ENCODE assay signal across 23 cellular contexts in the genomic region with DNA sequence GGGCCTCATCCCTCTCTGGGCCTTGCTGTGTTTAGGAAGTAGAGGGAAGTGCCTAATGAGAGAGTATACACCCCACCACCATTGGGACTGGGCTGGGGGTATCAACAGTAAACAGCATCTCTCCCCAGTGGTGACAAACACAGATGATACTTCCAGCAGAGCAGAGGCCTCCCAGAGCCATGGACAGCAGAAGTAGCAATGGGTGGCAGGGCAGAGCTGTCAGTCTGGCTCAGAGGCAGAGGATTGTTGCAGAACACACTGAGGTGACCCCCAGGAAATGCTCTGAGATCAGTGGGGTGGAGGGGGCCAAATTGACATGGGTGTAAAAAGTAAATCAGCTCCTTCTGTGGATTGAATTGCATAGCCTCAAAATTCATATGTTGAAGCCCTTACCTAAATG. TPM values are rescaled to one million over a fixed set of nuclear protein-coding genes. Genes with fewer than 3 reads are reported as not detected.
DNase-seq lines count a peak whose midpoint lies in the region; ATAC-seq and TF ChIP-seq lines count a peak whose summit lies in the region.
"Had no signal": no experiment of that assay in that cellular context is flagged by ENCODE, and none has a peak within 500 bp of the region (broad histone marks: within the 10 kb centered on the region; RNA-seq: fewer than 3 reads in every experiment).

No MANE protein-coding gene starts in this region.

- H3K4me1 Mint-ChIP-seq in CD14-positive monocyte, result no peaks in the 10 kb centered on the region

- ATAC-seq in HG03571 (IDR thresholded peaks at IDR 0.05; ENCODE audit: unreplicated experiment), result no peak
- ATAC-seq in GM21825 (IDR thresholded peaks at IDR 0.05; ENCODE audit: unreplicated experiment), result no peak
- ATAC-seq: Panc1 had no signal

- no peak overlapping the region for H3K4me3 Mint-ChIP-seq in CD14-positive monocyte
- H3K4me3 Mint-ChIP-seq: CD4-positive, alpha-beta T cell; HFFc6 had no signal

- no peaks in the 10 kb centered on the region for H4K20me1 ChIP-seq in Loucy (ENCODE audit: insufficient read depth, low read length, poor library complexity, severe bottlenecking)

- H3K27ac Mint-ChIP-seq in CD14-positive monocyte, result no peak overlapping the region
- H3K27ac Mint-ChIP-seq: CD4-positive, alpha-beta T cell had no signal

- H3K27me3 ChIP-seq in Loucy (ENCODE audit: insufficient read depth, low read length, poor library complexity, severe bottlenecking), result no peaks in the 10 kb centered on the region
- H3K27me3 ChIP-seq in sigmoid colon, result no peaks in the 10 kb centered on the region
- H3K27me3 ChIP-seq: SJCRH30 had no signal

- H3K9me3 ChIP-seq in Loucy (ENCODE audit: insufficient read depth, low read depth, low read length) (no peaks in the 10 kb centered on the region), sigmoid colon (peaks cover 0 to 2% (median under 1%) of the 10 kb centered on the region in 4 donors)

- no peak for TF ChIP-seq POLR2A in sigmoid colon (IDR thresholded peaks at IDR 0.05)

- no peaks in the 10 kb centered on the region for H3K36me3 ChIP-seq in Loucy (ENCODE audit: insufficient read depth, low read length)
- no peaks in the 10 kb centered on the region for H3K36me3 ChIP-seq in sigmoid colon
- H3K36me3 ChIP-seq: SJCRH30 had no signal

- peaks cover 8 to 23% (median 16%) of the 10 kb centered on the region in 7 donors for H3K9me3 Mint-ChIP-seq in CD14-positive monocyte

- H3K79me2 ChIP-seq in Loucy (ENCODE audit: insufficient read depth, low read length), result no peaks in the 10 kb centered on the region

- no peaks in the 10 kb centered on the region for H3K36me3 Mint-ChIP-seq in CD14-positive monocyte

- H3K4me1 ChIP-seq in Loucy (ENCODE audit: insufficient read depth, low read length, poor library complexity, severe bottlenecking) (peaks cover 17% of the 10 kb centered on the region), sigmoid colon (no peaks in the 10 kb centered on the region)

- TF ChIP-seq CTCF in CD14-positive monocyte (IDR thresholded peaks at IDR 0.05) (no peak), Loucy (conservative IDR thresholded peaks at IDR 0.05; ENCODE audit: low read length) (no peak), sigmoid colon (IDR thresholded peaks at IDR 0.05) (no peak)

- no peak overlapping the region for H3K4me2 ChIP-seq in Loucy (ENCODE audit: low read depth, low read length, poor library complexity, severe bottlenecking)

- intact Hi-C loops in CD14-positive monocyte (cut with micrococcal nuclease), result no loop called here
- intact Hi-C loops in sigmoid colon (cut with DNase I), result loop anchor here (2.0 to 5.0 kb wide), 2 partner anchors 59 to 128 kb away; partner anchors contain the start of gene SLC22A5

- H3K4me3 ChIP-seq in Loucy (ENCODE audit: low read length, poor library complexity, severe bottlenecking), result no peak overlapping the region
- H3K4me3 ChIP-seq in sigmoid colon, result no peak overlapping the region
- H3K4me3 ChIP-seq: SJCRH30 had no signal

- H3F3A ChIP-seq in Loucy (ENCODE audit: low read depth), result no peaks in the 10 kb centered on the region

- peaks cover 0 to 5% (median 3%) of the 10 kb centered on the region in 3 donors for H3K27me3 Mint-ChIP-seq in CD14-positive monocyte (ENCODE audit: low read depth in 3 of 3)

- TF ChIP-seq EP300 in sigmoid colon (IDR thresholded peaks at IDR 0.05), result no peak

- DNase-seq in CD14-positive monocyte (ENCODE audit: low spot score) (peak; percentile 27), ecto neural progenitor cell (ENCODE audit: low spot score) (peak; percentile 32), sigmoid colon (peak; percentile 44), AG08395 (ENCODE audit: low spot score) (no peak)
- no peak for DNase-seq in activated naive CD4-positive, alpha-beta T cell (lab: John Stamatoyannopoulos, UW)
- DNase-seq: CD4-positive, alpha-beta T cell; COR-L47; DMS79; H7; HFFc6; KG1; NCI-H1105; NCI-H2029 treated with DMSO at 0.1 percent for 48 hours; NCI-H226; NCI-H524; NCI-H774; NK-92 treated with Interleukin-12 subunit alpha and Interleukin-12 subunit beta, amount 100 ng/mL, for 24 hours; SJCRH30 had no signal

- no peaks in the 10 kb centered on the region for H3K9me2 ChIP-seq in Loucy (replicated peaks; ENCODE audit: low read depth, low read length)

- H3K9ac ChIP-seq in Loucy (ENCODE audit: low read depth, low read length, poor library complexity, severe bottlenecking), result no peak overlapping the region

- 0 out of 2 replicates have a peak overlapping the region, but pooled peaks have one; percentile 32 for H2AFZ ChIP-seq in Loucy (ENCODE audit: low read length)

- H3K27ac ChIP-seq in sigmoid colon, result no peak overlapping the region
- H3K27ac ChIP-seq: SJCRH30 had no signal

RNA-seq across cellular contexts. Expression of gene P4HA2, which starts 12.1 kb away (rescaled TPM):
- polyA plus RNA-seq in CD14-positive monocyte (under 1 TPM; 0.45 to 0.99 TPM), sigmoid colon (10 to 100 TPM in 2 of 3 donors, 1 to 10 TPM in 1; 4.2 to 24.8 (median 12.5) TPM)
- total RNA-seq in sigmoid colon, result 10 to 100 TPM; 23.9 to 35.2 (median 28.9) TPM
- total RNA-seq: CD4-positive, alpha-beta T cell had no signal

RNA-seq across cellular contexts. Expression of gene PDLIM4, which starts 17.7 kb away (rescaled TPM):
- polyA plus RNA-seq in CD14-positive monocyte (not detected), sigmoid colon (10 to 100 TPM in 2 of 3 donors, 1 to 10 TPM in 1; 2.1 to 16.5 (median 11.4) TPM)
- total RNA-seq in sigmoid colon, result 100 to 1,000 TPM in 2 of 4 donors, 10 to 100 TPM in 2; 38.2 to 133 (median 90.1) TPM
- total RNA-seq: CD4-positive, alpha-beta T cell; HT1080 had no signal

RNA-seq across cellular contexts. Expression of gene SLC22A4, which starts 54.4 kb away (rescaled TPM):
- polyA plus RNA-seq in CD14-positive monocyte (10 to 100 TPM; 12.2 to 13.0 TPM), sigmoid colon (1 to 10 TPM in 1 of 3 donors, under 1 TPM in 2; 0.58 to 1.2 (median 0.69) TPM)
- 1 to 10 TPM in 2 of 4 donors, under 1 TPM in 2; 0.49 to 3.4 (median 0.95) TPM for total RNA-seq in sigmoid colon

Comparison
In these comparisons a context has a peak if more than half of its experiments do, and no peak if none do; other contexts are left out.
1. DNase-seq: peak in CD14-positive monocyte (single experiment), ecto neural progenitor cell (single experiment) and sigmoid colon (single experiment); none in activated naive CD4-positive, alpha-beta T cell (0 of 4) and AG08395 (single experiment).
2. RNA of gene SLC22A4, which starts 54.4 kb away (polyA plus RNA-seq): 12.2 to 13.0 TPM in CD14-positive monocyte; 0.58 to 1.2 TPM in sigmoid colon; every median in the first group is over 4 times any median in the second.